22 cellular contexts compared by ENCODE assay signal in genomic region chr22:42039271-42039670, GRCh38. TPM values are rescaled to one million over a fixed set of nuclear protein-coding genes. Genes with fewer than 3 reads are reported as not detected.
DNase-seq lines count a peak whose midpoint lies in the region; ATAC-seq and TF ChIP-seq lines count a peak whose summit lies in the region.
"Had no signal": no experiment of that assay in that cellular context is flagged by ENCODE, and none has a peak within 500 bp of the region (broad histone marks: within the 10 kb centered on the region; RNA-seq: fewer than 3 reads in every experiment).

No MANE protein-coding gene starts in this region.

- no peak overlapping the region for H3K4me3 ChIP-seq in fibroblast of mammary gland (ENCODE audit: control insufficient read depth, low read depth, low read length)
- no peak overlapping the region for H3K4me3 ChIP-seq in H7 (ENCODE audit: insufficient read depth, low read depth, low read length)
- H3K4me3 ChIP-seq: BLaER1 treated with 17β-estradiol and CSF1 and Interleukin-3, amounts not matched to agents 10 nM and 100 nM; SJSA1 had no signal

- CTCF ChIA-PET in WTC11 (lab: Charles Lee): no interaction called here

- no peak overlapping the region for H3K27ac Mint-ChIP-seq in WTC11
- H3K27ac Mint-ChIP-seq: CD8-positive, alpha-beta T cell had no signal

- POLR2A ChIA-PET in WTC11 (lab: Charles Lee): no interaction called here

- H3K27me3 Mint-ChIP-seq in WTC11 (ENCODE audit: low read depth): peaks cover 33% of the 10 kb centered on the region

- no peaks in the 10 kb centered on the region for H3K4me1 Mint-ChIP-seq in WTC11

- no peaks in the 10 kb centered on the region for H3K27me3 ChIP-seq in H7 (ENCODE audit: control insufficient read depth, insufficient read depth, low read length)
- H3K27me3 ChIP-seq: BLaER1 treated with 17β-estradiol and CSF1 and Interleukin-3, amounts not matched to agents 10 nM and 100 nM had no signal

- ATAC-seq in WTC11: no peak
- ATAC-seq: CD8-positive, alpha-beta T cell; Right ventricle myocardium inferior had no signal

- H3K9me3 Mint-ChIP-seq in WTC11: peaks cover 39% of the 10 kb centered on the region

- H3K36me3 Mint-ChIP-seq in WTC11: peaks cover 10% of the 10 kb centered on the region

- no peaks in the 10 kb centered on the region for H3K36me3 ChIP-seq in H7 (replicated peaks; ENCODE audit: control insufficient read depth, insufficient read depth, low read length)
- H3K36me3 ChIP-seq: SJSA1 had no signal

- DNase-seq in AG08395 (ENCODE audit: low spot score) (peak; percentile 8), EH (ENCODE audit: low read depth) (peak; percentile 28), M059J (ENCODE audit: low read depth) (peak; percentile 10), fibroblast of mammary gland (ENCODE audit: low read depth) (peak; percentile 4), WTC11 (ENCODE audit: low spot score) (no peak), NCI-H526 treated with DMSO at 0.1 percent for 48 hours (lab: John Stamatoyannopoulos, UW) (no peak), H7 (no peak)
- DNase-seq: 8988T; CD8-positive, alpha-beta T cell; DND-41; GF-D8; Kasumi-1; MM.1S; NCI-H1048; NCI-H1417 treated with DMSO at 0.1 percent for 48 hours; NCI-H187; NCI-H446; NCI-H526 had no signal

- no peak overlapping the region for H3K4me3 Mint-ChIP-seq in WTC11
- H3K4me3 Mint-ChIP-seq: CD8-positive, alpha-beta T cell had no signal

- TF ChIP-seq CTCF in fibroblast of mammary gland (conservative IDR thresholded peaks at IDR 0.05; ENCODE audit: control insufficient read depth, insufficient read depth, low read depth, low read length) (no peak), WTC11 (IDR thresholded peaks at IDR 0.05) (no peak)

TF ChIP-seq in WTC11, 78 proteins besides CTCF, POLR2A, EP300 and RAD21 (continues in another document):
- TF ChIP-seq NFYB (CRISPR knock-in tag; conservative IDR thresholded peaks at IDR 0.05; ENCODE audit: low read depth) (no peak), ZNF425 (CRISPR knock-in tag; conservative IDR thresholded peaks at IDR 0.05) (no peak), ZNF232 (CRISPR knock-in tag; IDR thresholded peaks at IDR 0.05) (no peak), ZNF138 (CRISPR knock-in tag; conservative IDR thresholded peaks at IDR 0.05) (no peak), OVOL2 (CRISPR knock-in tag; IDR thresholded peaks at IDR 0.05; ENCODE audit: borderline replicate concordance) (no peak), ZNF532 (CRISPR knock-in tag; IDR thresholded peaks at IDR 0.05; ENCODE audit: borderline replicate concordance) (no peak), ZBTB21 (CRISPR knock-in tag; IDR thresholded peaks at IDR 0.05; ENCODE audit: borderline replicate concordance) (no peak), ZBTB43 (CRISPR knock-in tag; IDR thresholded peaks at IDR 0.05) (no peak)
- TF ChIP-seq, protein P1, sequence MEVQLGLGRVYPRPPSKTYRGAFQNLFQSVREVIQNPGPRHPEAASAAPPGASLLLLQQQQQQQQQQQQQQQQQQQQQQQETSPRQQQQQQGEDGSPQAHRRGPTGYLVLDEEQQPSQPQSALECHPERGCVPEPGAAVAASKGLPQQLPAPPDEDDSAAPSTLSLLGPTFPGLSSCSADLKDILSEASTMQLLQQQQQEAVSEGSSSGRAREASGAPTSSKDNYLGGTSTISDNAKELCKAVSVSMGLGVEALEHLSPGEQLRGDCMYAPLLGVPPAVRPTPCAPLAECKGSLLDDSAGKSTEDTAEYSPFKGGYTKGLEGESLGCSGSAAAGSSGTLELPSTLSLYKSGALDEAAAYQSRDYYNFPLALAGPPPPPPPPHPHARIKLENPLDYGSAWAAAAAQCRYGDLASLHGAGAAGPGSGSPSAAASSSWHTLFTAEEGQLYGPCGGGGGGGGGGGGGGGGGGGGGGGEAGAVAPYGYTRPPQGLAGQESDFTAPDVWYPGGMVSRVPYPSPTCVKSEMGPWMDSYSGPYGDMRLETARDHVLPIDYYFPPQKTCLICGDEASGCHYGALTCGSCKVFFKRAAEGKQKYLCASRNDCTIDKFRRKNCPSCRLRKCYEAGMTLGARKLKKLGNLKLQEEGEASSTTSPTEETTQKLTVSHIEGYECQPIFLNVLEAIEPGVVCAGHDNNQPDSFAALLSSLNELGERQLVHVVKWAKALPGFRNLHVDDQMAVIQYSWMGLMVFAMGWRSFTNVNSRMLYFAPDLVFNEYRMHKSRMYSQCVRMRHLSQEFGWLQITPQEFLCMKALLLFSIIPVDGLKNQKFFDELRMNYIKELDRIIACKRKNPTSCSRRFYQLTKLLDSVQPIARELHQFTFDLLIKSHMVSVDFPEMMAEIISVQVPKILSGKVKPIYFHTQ (CRISPR knock-in tag; IDR thresholded peaks at IDR 0.05): no peak

RNA-seq across cellular contexts. Expression of gene NAGA, which starts 31.3 kb away (rescaled TPM):
- 19.6 and 25.7 TPM in 2 replicates for total RNA-seq in M059J (2014; rRNA removed; shearing (Covaris generic))
- 19.4 to 22.8 TPM (median 22.3 TPM) in 3 replicates for total RNA-seq in WTC11 (2021)
- 30.9 and 44.5 TPM in 2 replicates for total RNA-seq in H7 (2014; rRNA removed; shearing (Covaris generic))

RNA-seq across cellular contexts. Expression of gene PHETA2, which starts 34.8 kb away (rescaled TPM):
- total RNA-seq in M059J (2014; rRNA removed; shearing (Covaris generic)): 0.17 and 0.42 TPM in 2 replicates
- total RNA-seq in WTC11 (2021): 5.7 to 7.1 TPM (median 6.3 TPM) in 3 replicates
- 10.3 and 11.5 TPM in 2 replicates for total RNA-seq in H7 (2014; rRNA removed; shearing (Covaris generic))

RNA-seq across cellular contexts. Expression of gene SMDT1, which starts 40.2 kb away (rescaled TPM):
- 4.7 and 6.1 TPM in 2 replicates for total RNA-seq in M059J (2014; rRNA removed; shearing (Covaris generic))
- 39.9 to 50.6 TPM (median 49.6 TPM) in 3 replicates for total RNA-seq in WTC11 (2021)
- 5.6 and 11.4 TPM in 2 replicates for total RNA-seq in H7 (2014; rRNA removed; shearing (Covaris generic))

RNA-seq across cellular contexts. Expression of gene WBP2NL, which starts 40.7 kb away (rescaled TPM):
- total RNA-seq in M059J (2014; rRNA removed; shearing (Covaris generic)): 0.54 TPM in 1 of 2 replicates, not detected in the other
- total RNA-seq in WTC11 (2021): not detected in 3 replicates
- not detected in 2 replicates for total RNA-seq in H7 (2014; rRNA removed; shearing (Covaris generic))
- total RNA-seq: H1, SJSA1 had no signal

RNA-seq across cellular contexts. Expression of gene NDUFA6, which starts 51.3 kb away (rescaled TPM):
- 83.4 and 97.2 TPM in 2 replicates for total RNA-seq in M059J (2014; rRNA removed; shearing (Covaris generic))
- 84.6 to 90.8 TPM (median 85.9 TPM) in 3 replicates for total RNA-seq in WTC11 (2021)
- total RNA-seq in H7 (2014; rRNA removed; shearing (Covaris generic)): 62.3 and 65.0 TPM in 2 replicates

Comparison
In these comparisons a context has a peak if more than half of its experiments do, and no peak if none do; other contexts are left out.
1. DNase-seq: peak in AG08395 (single experiment), EH (single experiment), M059J (single experiment) and fibroblast of mammary gland (single experiment); none in WTC11 (single experiment), NCI-H526 treated with DMSO at 0.1 percent for 48 hours (single experiment) and H7 (single experiment).